ENCODE assay signal across 10 cellular contexts in the genomic region with DNA sequence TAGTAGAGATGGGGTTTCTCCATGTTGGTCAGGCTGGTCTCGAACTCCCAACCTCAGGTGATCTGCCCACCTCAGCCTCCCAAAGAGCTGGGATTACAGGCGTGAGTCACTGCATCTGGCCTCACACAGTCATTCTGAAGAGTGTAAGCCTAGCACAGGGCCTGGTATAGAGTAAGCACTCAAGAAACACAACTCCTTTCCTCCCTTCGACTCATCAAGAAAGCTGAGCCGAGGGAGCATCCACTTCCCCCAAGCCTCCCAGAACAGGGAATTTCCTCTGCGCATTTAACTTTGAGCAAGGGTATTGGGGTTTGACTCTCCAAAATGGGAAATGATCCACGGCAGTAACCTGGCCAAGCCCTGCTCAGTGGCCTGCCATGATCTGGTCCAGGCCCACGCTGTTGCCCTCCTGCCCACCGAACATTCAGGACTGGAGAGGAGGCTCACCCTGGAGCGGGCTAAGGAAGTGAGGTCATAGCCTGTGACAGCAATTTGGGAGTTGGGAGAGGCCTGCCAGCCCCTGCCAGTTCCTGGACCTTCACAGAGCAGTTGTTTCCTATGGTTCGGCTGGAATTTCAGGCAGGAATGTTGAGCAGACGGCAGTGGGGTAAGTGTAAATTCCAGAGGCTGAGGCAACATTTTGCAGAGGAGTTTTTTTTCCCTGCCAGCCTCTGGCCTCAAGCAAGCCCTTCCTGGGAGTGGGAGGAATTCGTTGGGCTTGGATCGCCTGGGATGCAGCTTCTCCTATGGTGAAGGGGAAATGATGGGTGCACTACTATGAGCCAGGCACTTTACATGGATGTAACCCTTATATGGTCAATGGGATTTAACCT. TPM values are rescaled to one million over a fixed set of nuclear protein-coding genes. Genes with fewer than 3 reads are reported as not detected.
DNase-seq lines count a peak whose midpoint lies in the region; ATAC-seq and TF ChIP-seq lines count a peak whose summit lies in the region.
"Had no signal": no experiment of that assay in that cellular context is flagged by ENCODE, and none has a peak within 500 bp of the region (broad histone marks: within the 10 kb centered on the region; RNA-seq: fewer than 3 reads in every experiment).

No MANE protein-coding gene starts in this region.

- no peaks in the 10 kb centered on the region for H3K79me2 ChIP-seq in hepatocyte

- 64% methylated on average over 13 of the region's 13 CpGs for WGBS in hepatocyte (ENCODE audit: low lambda C conversion rate, missing lambda C conversion rate)
- WGBS in spleen, 5 donors: 58 to 74% (median 70%) methylated on average over 13 of the region's 13 CpGs

- POLR2A ChIA-PET in HEK293 (lab: Yijun Ruan, JAX): interaction anchor here (0.7 kb wide), 1 partner anchor 134 kb away, joined by 4 read pairs; no protein-coding TSS in a partner anchor

- CTCF ChIA-PET in HEK293 (lab: Yijun Ruan, JAX): interaction anchor here (0.6 to 1.1 kb wide), 2 partner anchors 21 to 26 kb away, joined by 3 read pairs; no protein-coding TSS in a partner anchor

- no peak overlapping the region for H3K4me2 ChIP-seq in hepatocyte

- ATAC-seq in GM18511 (IDR thresholded peaks at IDR 0.05; ENCODE audit: unreplicated experiment) (no peak), GM21515 (IDR thresholded peaks at IDR 0.05; ENCODE audit: unreplicated experiment) (no peak)
- ATAC-seq: T-cell had no signal

- H3K9me3 ChIP-seq in HEK293 (ENCODE audit: control insufficient read depth, insufficient read depth, low read depth, low read length) (no peaks in the 10 kb centered on the region), hepatocyte (ENCODE audit: low read depth) (no peaks in the 10 kb centered on the region), spleen (no peaks in the 10 kb centered on the region)

- TF ChIP-seq CTCF in HEK293 (tag by site-specific recombination; IDR thresholded peaks at IDR 0.05): no peak
- TF ChIP-seq CTCF in hepatocyte (IDR thresholded peaks at IDR 0.05; ENCODE audit: poor library complexity): no peak
- no peak for TF ChIP-seq CTCF in spleen (IDR thresholded peaks at IDR 0.05 in 8 of 11, conservative IDR thresholded peaks at IDR 0.05 in 3 of 11)

- H3K27ac ChIP-seq in HEK293 (ENCODE audit: extremely low read depth, low read depth, low read length) (no peak overlapping the region), angular gyrus (ENCODE audit: low read depth, low read length) (peak overlapping the region; percentile 74), hepatocyte (peak overlapping the region; percentile 78), spleen (peak overlapping the region in 7 of 8 donors; percentile 21 to 69 (median 57))

- no peaks in the 10 kb centered on the region for H4K20me1 ChIP-seq in hepatocyte (ENCODE audit: insufficient read depth, poor library complexity, severe bottlenecking)

- no peak overlapping the region for H2AFZ ChIP-seq in hepatocyte

- no peak overlapping the region for H3K4me3 ChIP-seq in HEK293 (ENCODE audit: low read depth, low read length)
- H3K4me3 ChIP-seq in hepatocyte: no peak overlapping the region
- H3K4me3 ChIP-seq in spleen: no peak overlapping the region

- H3K27me3 ChIP-seq in hepatocyte: no peaks in the 10 kb centered on the region
- no peaks in the 10 kb centered on the region for H3K27me3 ChIP-seq in spleen (replicated peaks in 1 of 7)

- H3K4me1 ChIP-seq in HEK293 (ENCODE audit: control insufficient read depth, insufficient read depth, low read length) (peaks cover 21% of the 10 kb centered on the region; the same call in 1 of the 2 replicates), hepatocyte (ENCODE audit: insufficient read depth) (peaks cover 44% of the 10 kb centered on the region), spleen (peaks cover 5 to 59% (median 26%) of the 10 kb centered on the region in 6 donors)

- H3K36me3 ChIP-seq in HEK293 (ENCODE audit: control insufficient read depth in 2 of 2, insufficient read depth in 1 of 2, low read length in 2 of 2) (no peaks in the 10 kb centered on the region), hepatocyte (replicated peaks; ENCODE audit: insufficient read depth, low read depth) (no peaks in the 10 kb centered on the region), spleen (no peaks in the 10 kb centered on the region)

- DNase-seq in hepatocyte (ENCODE audit: low spot score) (no peak), spleen (no peak), OCI-M2 (lab: John Stamatoyannopoulos, UW; ENCODE audit: unreplicated experiment) (no peak)
- DNase-seq in stimulated activated CD4-positive, alpha-beta T cell treated with anti-CD3 and anti-CD28 coated beads, Interleukin-1b, Interleukin-23, amount 100 ng/mL, for 48 hours: no peak
- DNase-seq: stimulated activated CD4-positive, alpha-beta T cell treated with anti-CD3 and anti-CD28 coated beads, Interleukin-4, amount 100 ng/mL, for 4 hours; T-cell had no signal

- no peak for TF ChIP-seq POLR2A in spleen (IDR thresholded peaks at IDR 0.05)

- H3K9me2 ChIP-seq in hepatocyte (replicated peaks; ENCODE audit: insufficient read depth): no peaks in the 10 kb centered on the region

- intact Hi-C loops in spleen (cut with DNase I; ENCODE audit: low total_unique reads): no loop called here

TF ChIP-seq in HEK293, 187 proteins besides CTCF, POLR2A, EP300 and RAD21 (continues in another document):
- TF ChIP-seq ZNF274 (IDR thresholded peaks at IDR 0.05; ENCODE audit: low read length): no peak
- TF ChIP-seq ZNF274 (tag by site-specific recombination; IDR thresholded peaks at IDR 0.05; ENCODE audit: borderline replicate concordance): no peak
- TF ChIP-seq ZNF670 (tag by site-specific recombination; IDR thresholded peaks at IDR 0.05; ENCODE audit: low read depth): no peak
- no peak for TF ChIP-seq REST (tag by site-specific recombination; IDR thresholded peaks at IDR 0.05)
- no peak for TF ChIP-seq ZNF501 (tag by site-specific recombination; IDR thresholded peaks at IDR 0.05)
- no peak for TF ChIP-seq ZNF544 (tag by site-specific recombination; IDR thresholded peaks at IDR 0.05)
- TF ChIP-seq ZNF585B (tag by site-specific recombination; IDR thresholded peaks at IDR 0.05): no peak
- no peak for TF ChIP-seq ZNF704 (tag by site-specific recombination; IDR thresholded peaks at IDR 0.05)
- TF ChIP-seq ZNF629 (tag by site-specific recombination; IDR thresholded peaks at IDR 0.05): peak; percentile 61; the same call in 1 of the 2 replicates
- TF ChIP-seq ZNF449 (tag by site-specific recombination; IDR thresholded peaks at IDR 0.05): peak; percentile 91
- no peak for TF ChIP-seq ZNF510 (tag by site-specific recombination; IDR thresholded peaks at IDR 0.05; ENCODE audit: insufficient replicate concordance)

RNA-seq across cellular contexts. Expression of gene SMAD3, which starts 21.2 kb away (rescaled TPM):
- total RNA-seq in hepatocyte (24.6 and 32.2 TPM in 2 replicates), spleen (10 to 100 TPM; 27.3 to 78.4 (median 47.5) TPM)
- polyA plus RNA-seq in hepatocyte (24.7 and 26.5 TPM in 2 replicates), spleen (1 to 10 TPM; 8.3 to 8.9 (median 8.6) TPM)
